ENCODE assay signal across 9 cellular contexts in genomic region chr12:9649532-9649940, GRCh38. TPM values are rescaled to one million over a fixed set of nuclear protein-coding genes. Genes with fewer than 3 reads are reported as not detected.
DNase-seq lines count a peak whose midpoint lies in the region; ATAC-seq and TF ChIP-seq lines count a peak whose summit lies in the region.
"Had no signal": no experiment of that assay in that cellular context is flagged by ENCODE, and none has a peak within 500 bp of the region (broad histone marks: within the 10 kb centered on the region; RNA-seq: fewer than 3 reads in every experiment).

No MANE protein-coding gene starts in this region.

- H3K9me3 ChIP-seq in Caco-2 (0 out of 2 replicates have a peak, but pooled peaks cover 3% of the 10 kb centered on the region), aorta (ENCODE audit: control insufficient read depth, low read length) (no peaks in the 10 kb centered on the region)

- no peak for DNase-seq in Caco-2
- peak; percentile 59 for DNase-seq in KBM-7
- peak; percentile 51 for DNase-seq in activated naive CD4-positive, alpha-beta T cell treated with anti-CD3 and anti-CD28 coated beads, Interleukin-2, amount 10 ng/mL, durations not matched to agents 7 days and 5 days
- DNase-seq in kidney epithelial cell (ENCODE audit: low read depth): no peak
- DNase-seq in stimulated activated naive CD8-positive, alpha-beta T cell treated with anti-CD3 and anti-CD28 coated beads, Interleukin-15, amount 100 ng/mL, for 72 hours: no peak
- no peak for DNase-seq in occipital lobe (lab: John Stamatoyannopoulos, UW)
- DNase-seq in aorta: no peak

- ATAC-seq in stimulated activated naive CD8-positive, alpha-beta T cell treated with anti-CD3 and anti-CD28 coated beads, Interleukin-15, amount 100 ng/mL, for 72 hours: no peak
- no peak for ATAC-seq in HG02642 (IDR thresholded peaks at IDR 0.05; ENCODE audit: poor library complexity, unreplicated experiment)
- ATAC-seq in aorta (ENCODE audit: low FRiP score): no peak

- peaks cover 11% of the 10 kb centered on the region for H3K9me3 Mint-ChIP-seq in Caco-2 (ENCODE audit: unreplicated experiment)
- H3K9me3 Mint-ChIP-seq in activated naive CD4-positive, alpha-beta T cell treated with anti-CD3 and anti-CD28 coated beads, Interleukin-2, amount 10 ng/mL, durations not matched to agents 7 days and 5 days: peaks cover 11% of the 10 kb centered on the region
- H3K9me3 Mint-ChIP-seq in stimulated activated naive CD8-positive, alpha-beta T cell treated with anti-CD3 and anti-CD28 coated beads, Interleukin-15, amount 100 ng/mL, for 72 hours: peaks cover 8 to 15% of the 10 kb centered on the region in 2 donors

- POLR2A ChIA-PET in Caco-2 (lab: Charles Lee): no interaction called here

- H3K4me3 ChIP-seq in Caco-2 (ENCODE audit: low read depth, low read length): peak overlapping the region; percentile 51
- H3K4me3 ChIP-seq in kidney epithelial cell (ENCODE audit: low read depth, low read length): peak overlapping the region; percentile 53
- H3K4me3 ChIP-seq in aorta (ENCODE audit: low read length in 2 of 2): peak overlapping the region in 1 of 2 donors; percentile 51

- H3K4me3 Mint-ChIP-seq in Caco-2 (ENCODE audit: unreplicated experiment): peak overlapping the region; percentile 98
- peak overlapping the region; percentile 93 for H3K4me3 Mint-ChIP-seq in activated naive CD4-positive, alpha-beta T cell treated with anti-CD3 and anti-CD28 coated beads, Interleukin-2, amount 10 ng/mL, durations not matched to agents 7 days and 5 days
- peak overlapping the region; percentile 81 to 89 for H3K4me3 Mint-ChIP-seq in stimulated activated naive CD8-positive, alpha-beta T cell treated with anti-CD3 and anti-CD28 coated beads, Interleukin-15, amount 100 ng/mL, for 72 hours

- H3K27ac ChIP-seq in aorta (ENCODE audit: low read depth in 1 of 2, low read length in 2 of 2): no peak overlapping the region

- H3K27me3 ChIP-seq in Caco-2 (replicated peaks; ENCODE audit: control insufficient read depth, insufficient read depth, low read length) (no peaks in the 10 kb centered on the region), kidney epithelial cell (ENCODE audit: control insufficient read depth, insufficient read depth, low read length) (no peaks in the 10 kb centered on the region), aorta (ENCODE audit: control insufficient read depth in 1 of 2, insufficient read depth in 2 of 2, low read length in 1 of 2) (no peaks in the 10 kb centered on the region)

- in situ Hi-C loops in KBM-7 (cut with MboI; ENCODE audit: low pct_unique_long_range_greater_than_20kb, low sequenced_read_pairs): no loop called here

- intact Hi-C loops in Caco-2 (cut with micrococcal nuclease; ENCODE audit: unreplicated experiment) (loop anchor here (2.0 kb wide), 1 partner anchor 49 kb away; no protein-coding TSS in a partner anchor), aorta (cut with DNase I) (no loop called here)

- CTCF ChIA-PET in Caco-2 (lab: Charles Lee): no interaction called here
- CTCF ChIA-PET in activated naive CD4-positive, alpha-beta T cell treated with anti-CD3 and anti-CD28 coated beads, Interleukin-2, amount 10 ng/mL, durations not matched to agents 7 days and 5 days (lab: Charles Lee): interaction anchor here (1.0 kb wide), 1 partner anchor 217 kb away, joined by 3 read pairs; no protein-coding TSS in a partner anchor

- peaks cover 13% of the 10 kb centered on the region for H3K36me3 Mint-ChIP-seq in Caco-2 (ENCODE audit: insufficient read depth, unreplicated experiment)
- peaks cover 57% of the 10 kb centered on the region for H3K36me3 Mint-ChIP-seq in activated naive CD4-positive, alpha-beta T cell treated with anti-CD3 and anti-CD28 coated beads, Interleukin-2, amount 10 ng/mL, durations not matched to agents 7 days and 5 days

- 51 to 69% methylated on average over 5 of the region's 5 CpGs for WGBS in aorta, 2 donors

- BruUV-seq in Caco-2 (replicated peaks; lab: Mats Ljungman, UMichigan): no TSS peak

- H3K27me3 Mint-ChIP-seq in Caco-2 (ENCODE audit: insufficient read depth, unreplicated experiment): no peaks in the 10 kb centered on the region
- H3K27me3 Mint-ChIP-seq in activated naive CD4-positive, alpha-beta T cell treated with anti-CD3 and anti-CD28 coated beads, Interleukin-2, amount 10 ng/mL, durations not matched to agents 7 days and 5 days: peaks cover 10% of the 10 kb centered on the region
- no peaks in the 10 kb centered on the region for H3K27me3 Mint-ChIP-seq in stimulated activated naive CD8-positive, alpha-beta T cell treated with anti-CD3 and anti-CD28 coated beads, Interleukin-15, amount 100 ng/mL, for 72 hours

- peaks cover 40% of the 10 kb centered on the region for H3K4me1 Mint-ChIP-seq in Caco-2 (ENCODE audit: low read depth, unreplicated experiment)
- peaks cover 61% of the 10 kb centered on the region for H3K4me1 Mint-ChIP-seq in activated naive CD4-positive, alpha-beta T cell treated with anti-CD3 and anti-CD28 coated beads, Interleukin-2, amount 10 ng/mL, durations not matched to agents 7 days and 5 days
- H3K4me1 Mint-ChIP-seq in stimulated activated naive CD8-positive, alpha-beta T cell treated with anti-CD3 and anti-CD28 coated beads, Interleukin-15, amount 100 ng/mL, for 72 hours: peaks cover 44% of the 10 kb centered on the region

- H3K36me3 ChIP-seq in Caco-2 (ENCODE audit: control insufficient read depth, insufficient read depth, low read length) (0 out of 2 replicates have a peak, but pooled peaks cover 1% of the 10 kb centered on the region), kidney epithelial cell (ENCODE audit: control insufficient read depth, insufficient read depth, low read length) (no peaks in the 10 kb centered on the region), aorta (ENCODE audit: control insufficient read depth in 1 of 2, insufficient read depth in 2 of 2, low read length in 1 of 2) (no peaks in the 10 kb centered on the region)

- H3K4me1 ChIP-seq in Caco-2 (peaks cover 24% of the 10 kb centered on the region), aorta (ENCODE audit: control insufficient read depth in 1 of 2, insufficient read depth in 2 of 2, low read length in 2 of 2) (no peaks in the 10 kb centered on the region)

- no peak for TF ChIP-seq CTCF in Caco-2 (IDR thresholded peaks at IDR 0.05; ENCODE audit: insufficient read depth in 1 of 2, low read depth in 1 of 2, low read length in 1 of 2, severe bottlenecking in 1 of 2, unreplicated experiment in 1 of 2)
- TF ChIP-seq CTCF in kidney epithelial cell (IDR thresholded peaks at IDR 0.05; ENCODE audit: insufficient read depth, low read length, poor library complexity, severe bottlenecking): no peak

- H3K27ac Mint-ChIP-seq in Caco-2 (ENCODE audit: unreplicated experiment): peak overlapping the region; percentile 96
- peak overlapping the region; percentile 96 for H3K27ac Mint-ChIP-seq in activated naive CD4-positive, alpha-beta T cell treated with anti-CD3 and anti-CD28 coated beads, Interleukin-2, amount 10 ng/mL, durations not matched to agents 7 days and 5 days
- peak overlapping the region; percentile 95 to 99 for H3K27ac Mint-ChIP-seq in stimulated activated naive CD8-positive, alpha-beta T cell treated with anti-CD3 and anti-CD28 coated beads, Interleukin-15, amount 100 ng/mL, for 72 hours

RNA-seq across cellular contexts. Expression of gene CLEC2D, which starts 20.0 kb away (rescaled TPM):
- 6.6 and 8.5 TPM in 2 replicates for total RNA-seq in Caco-2 (2022)
- 6.9 and 10.1 TPM in 2 replicates for total RNA-seq in kidney epithelial cell
- total RNA-seq in occipital lobe: 11.4 TPM
- total RNA-seq in aorta: 10 to 100 TPM; 16.0 to 36.5 TPM
- polyA plus RNA-seq in aorta: 1 to 10 TPM in 1 of 2 donors, under 1 TPM in 1; 0.25 to 3.0 TPM

RNA-seq across cellular contexts. Expression of gene KLRB1, which starts 41.8 kb away (rescaled TPM):
- total RNA-seq in Caco-2 (2022): not detected in 2 replicates
- not detected in 2 replicates for total RNA-seq in kidney epithelial cell
- not detected for total RNA-seq in occipital lobe
- 1 to 10 TPM; 1.1 to 1.6 TPM for total RNA-seq in aorta
- polyA plus RNA-seq in aorta: not detected
- total RNA-seq: RPMI7951 had no signal

Comparison
In these comparisons a context has a peak if more than half of its experiments do, and no peak if none do; other contexts are left out.
1. DNase-seq: peak in KBM-7 (single experiment) and activated naive CD4-positive, alpha-beta T cell treated with anti-CD3 and anti-CD28 coated beads, Interleukin-2, amount 10 ng/mL, durations not matched to agents 7 days and 5 days (single experiment); none in Caco-2 (0 of 2), kidney epithelial cell (single experiment), stimulated activated naive CD8-positive, alpha-beta T cell treated with anti-CD3 and anti-CD28 coated beads, Interleukin-15, amount 100 ng/mL, for 72 hours (0 of 2), occipital lobe (single experiment) and aorta (0 of 2).
2. Peak in every context shown above with its lines, with median percentiles within 50 percentile points of each other: H3K27ac Mint-ChIP-seq and H3K4me3 Mint-ChIP-seq.